Comparison of ENCODE assay signal across 18 cellular contexts in genomic region chr11:12402691-12403120, GRCh38. TPM values are rescaled to one million over a fixed set of nuclear protein-coding genes. Genes with fewer than 3 reads are reported as not detected.
DNase-seq lines count a peak whose midpoint lies in the region; ATAC-seq and TF ChIP-seq lines count a peak whose summit lies in the region.
"Had no signal": no experiment of that assay in that cellular context is flagged by ENCODE, and none has a peak within 500 bp of the region (broad histone marks: within the 10 kb centered on the region; RNA-seq: fewer than 3 reads in every experiment).

No MANE protein-coding gene starts in this region.

- intact Hi-C loops in tibial artery (cut with DNase I; ENCODE audit: low total_unique reads): no loop called here
- intact Hi-C loops in PC-3 (cut with micrococcal nuclease): no loop called here

- POLR2A ChIA-PET in PC-3 (lab: Charles Lee; ENCODE audit: unreplicated experiment): no interaction called here

- H3K4ac ChIP-seq in mesendoderm (ENCODE audit: low read depth, low read length): no peak overlapping the region

- H3K18ac ChIP-seq in mesendoderm (ENCODE audit: low read length): peak overlapping the region; percentile 69

- TF ChIP-seq CTCF in tibial artery (IDR thresholded peaks at IDR 0.05) (no peak), PC-3 (conservative IDR thresholded peaks at IDR 0.05; ENCODE audit: low read depth, low read length) (no peak)

- CTCF ChIA-PET in PC-3 (lab: Charles Lee): no interaction called here

- H3K4me1 ChIP-seq in mesendoderm (ENCODE audit: control insufficient read depth, low read depth, low read length) (peaks cover 8% of the 10 kb centered on the region), tibial artery (peaks cover 0 to 86% (median 45%) of the 10 kb centered on the region in 4 donors), PC-3 (ENCODE audit: insufficient read depth, low read length) (peaks cover 7% of the 10 kb centered on the region)
- H3K4me1 ChIP-seq: HAP-1 had no signal

- no peak overlapping the region for H2BK120ac ChIP-seq in mesendoderm (ENCODE audit: low read depth, low read length)

- H3K4me3 ChIP-seq in mesendoderm (ENCODE audit: low read length) (no peak overlapping the region), tibial artery (no peak overlapping the region), PC-3 (ENCODE audit: low read length) (no peak overlapping the region)
- H3K4me3 ChIP-seq: HAP-1, lung, psoas muscle had no signal

- no peak overlapping the region for H3K27ac ChIP-seq in mesendoderm (ENCODE audit: low read depth, low read length)
- H3K27ac ChIP-seq in tibial artery: peak overlapping the region; percentile 61 to 79
- H3K27ac ChIP-seq in PC-3 (ENCODE audit: low read length): no peak overlapping the region
- H3K27ac ChIP-seq: psoas muscle had no signal

- H2BK5ac ChIP-seq in mesendoderm (ENCODE audit: low read length): no peak overlapping the region

- H2BK15ac ChIP-seq in mesendoderm (replicated peaks; ENCODE audit: low read depth): no peak overlapping the region

- no peaks in the 10 kb centered on the region for H3K79me2 ChIP-seq in mesendoderm (ENCODE audit: control insufficient read depth, insufficient read depth, low read length)
- no peaks in the 10 kb centered on the region for H3K79me2 ChIP-seq in PC-3 (ENCODE audit: low read length)

- H3F3A ChIP-seq in PC-3 (ENCODE audit: low read length, unreplicated experiment): no peaks in the 10 kb centered on the region

- H3K9me2 ChIP-seq in PC-3 (replicated peaks; ENCODE audit: low read length): no peaks in the 10 kb centered on the region

- ATAC-seq in PC-3: no peak
- ATAC-seq: CD8-positive, alpha-beta T cell; natural killer cell treated with Interleukin-12 subunit alpha and Interleukin-12 subunit beta and Interleukin-15 and Interleukin-18, amount 100 ng/mL, for 72 hours; psoas muscle had no signal

- H2AK5ac ChIP-seq in mesendoderm (ENCODE audit: low read length): no peak overlapping the region

- DNase-seq in NCI-H226: peak; percentile 73
- DNase-seq in fibroblast of peridontal ligament (ENCODE audit: extremely low read depth): peak; percentile 25
- no peak for DNase-seq in mesendoderm
- no peak for DNase-seq in tibial artery
- DNase-seq in HCEC 1CT: no peak
- no peak for DNase-seq in GM19238 (ENCODE audit: insufficient read length, low spot score)
- no peak for DNase-seq in iPS-NIHi7 (ENCODE audit: extremely low spot score)
- DNase-seq in PC-3: no peak
- DNase-seq: activated CD4-positive, alpha-beta T cell treated with anti-CD3 and anti-CD28 coated beads, Interleukin-2, amount 50 U/mL, for 48 hours; activated T-cell treated with anti-CD3 and anti-CD28 coated beads, Interleukin-2, amount 50 U/mL, for 1 hour; CD8-positive, alpha-beta T cell; foreskin fibroblast; NCI-H1436; psoas muscle; stimulated activated naive CD4-positive, alpha-beta T cell treated with Interleukin-2 at 50 U/mL for 16 hours had no signal

- H3K56ac ChIP-seq in mesendoderm (ENCODE audit: low read length): peak overlapping the region; percentile 44

- H3K36me3 ChIP-seq in mesendoderm (ENCODE audit: control insufficient read depth, insufficient read depth, low read length) (no peaks in the 10 kb centered on the region), tibial artery (no peaks in the 10 kb centered on the region), PC-3 (ENCODE audit: low read depth, low read length) (no peaks in the 10 kb centered on the region)
- H3K36me3 ChIP-seq: HAP-1 had no signal

- H2AFZ ChIP-seq in PC-3 (ENCODE audit: low read length): no peak overlapping the region

- H3K9ac ChIP-seq in mesendoderm (ENCODE audit: low read length) (no peak overlapping the region), PC-3 (ENCODE audit: low read length) (no peak overlapping the region)

- H3K4me2 ChIP-seq in mesendoderm (ENCODE audit: low read length) (no peak overlapping the region), PC-3 (ENCODE audit: low read length) (no peak overlapping the region)

- BruUV-seq in PC-3 (replicated peaks; lab: Mats Ljungman, UMichigan): no TSS peak

- H3K27me3 ChIP-seq in mesendoderm (ENCODE audit: insufficient read depth, low read length, poor library complexity) (no peaks in the 10 kb centered on the region), tibial artery (no peaks in the 10 kb centered on the region), PC-3 (ENCODE audit: low read length) (no peaks in the 10 kb centered on the region)

- WGBS in mesendoderm (ENCODE audit: extremely low coverage, insufficient coverage, low lambda C conversion rate): no CpG with 5 or more reads among the region's 8 CpGs

- H3K79me1 ChIP-seq in mesendoderm (ENCODE audit: low read length): peaks cover 2% of the 10 kb centered on the region

- no peaks in the 10 kb centered on the region for H4K20me1 ChIP-seq in PC-3 (ENCODE audit: low read length)

- H4K8ac ChIP-seq in mesendoderm (ENCODE audit: low read depth, low read length): no peak overlapping the region

- H4K5ac ChIP-seq in mesendoderm (ENCODE audit: low read length): no peak overlapping the region

- H3K9me3 ChIP-seq in tibial artery (no peaks in the 10 kb centered on the region), PC-3 (ENCODE audit: low read length) (no peaks in the 10 kb centered on the region)
- H3K9me3 ChIP-seq: HAP-1, psoas muscle had no signal

- no peak overlapping the region for H3K23ac ChIP-seq in mesendoderm (ENCODE audit: low read length)

RNA-seq across cellular contexts. Expression of gene PARVA, which starts 25.3 kb away (rescaled TPM):
- polyA plus RNA-seq in mesendoderm (2013, experiment 1 of 2): 14.9 TPM
- 15.8 TPM for polyA plus RNA-seq in mesendoderm (2013, experiment 2 of 2)
- total RNA-seq in PC-3 (2014; rRNA removed): 13.5 and 13.7 TPM in 2 replicates
- total RNA-seq: natural killer cell treated with Interleukin-12 subunit alpha and Interleukin-12 subunit beta and Interleukin-15 and Interleukin-18, amount 100 ng/mL, for 72 hours had no signal

Comparison
In these comparisons a context has a peak if more than half of its experiments do, and no peak if none do; other contexts are left out.
1. DNase-seq: peak in NCI-H226 (single experiment) and fibroblast of peridontal ligament (single experiment); none in mesendoderm (single experiment), tibial artery (0 of 2), HCEC 1CT (single experiment), GM19238 (single experiment), iPS-NIHi7 (single experiment) and PC-3 (single experiment).
2. H3K27ac ChIP-seq: peak in tibial artery (2 of 2); none in mesendoderm (single experiment) and PC-3 (single experiment).